ENCODE assay signal across 13 cellular contexts in genomic region chr5:96384353-96384752, GRCh38. TPM values are rescaled to one million over a fixed set of nuclear protein-coding genes. Genes with fewer than 3 reads are reported as not detected.
A peak's percentile ranks its signal among the peaks of the same experiment; 100 is the strongest.
DNase-seq lines count a peak whose midpoint lies in the region; ATAC-seq and TF ChIP-seq lines count a peak whose summit lies in the region.
"Had no signal": no experiment of that assay in that cellular context is flagged by ENCODE, and none has a peak within 500 bp of the region (broad histone marks: within the 10 kb centered on the region; RNA-seq: fewer than 3 reads in every experiment).

No MANE protein-coding gene starts in this region.

- peaks cover 6% of the 10 kb centered on the region for H3K36me3 Mint-ChIP-seq in Calu3 (ENCODE audit: insufficient read depth, unreplicated experiment)

- H3K27me3 ChIP-seq in Panc1 (ENCODE audit: control insufficient read depth, insufficient read depth, low read length), result peaks cover 20% of the 10 kb centered on the region

- H3K27ac Mint-ChIP-seq in Calu3 (ENCODE audit: unreplicated experiment), result peak overlapping the region; percentile 35
- H3K27ac Mint-ChIP-seq: T-helper 1 cell treated with Interleukin-12 subunit alpha and Interleukin-12 subunit beta and Interleukin-4 antibody, amounts not matched to agents 30 μg/mL and 1 μg/mL, for 36 hours had no signal

- no peaks in the 10 kb centered on the region for H3K27me3 Mint-ChIP-seq in Calu3 (ENCODE audit: unreplicated experiment)

- BruUV-seq in Calu3 (replicated peaks; lab: Mats Ljungman, UMichigan) (no TSS peak), Panc1 (replicated peaks; lab: Mats Ljungman, UMichigan) (no TSS peak)

- intact Hi-C loops in Calu3 (cut with micrococcal nuclease; ENCODE audit: unreplicated experiment), result no loop called here
- intact Hi-C loops in Panc1 (cut with micrococcal nuclease; ENCODE audit: unreplicated experiment), result no loop called here

- in situ Hi-C loops in Panc1 (cut with HindIII; ENCODE audit: low pct_unique_long_range_greater_than_20kb, low sequenced_read_pairs), result no loop called here

- no peak overlapping the region for H3K4me3 Mint-ChIP-seq in Calu3 (ENCODE audit: low read depth, unreplicated experiment)
- H3K4me3 Mint-ChIP-seq: neural crest cell; T-helper 1 cell treated with Interleukin-12 subunit alpha and Interleukin-12 subunit beta and Interleukin-4 antibody, amounts not matched to agents 30 μg/mL and 1 μg/mL, for 36 hours had no signal

- DNase-seq in Calu3 (peak; percentile 69), Panc1 (ENCODE audit: low read depth, low spot score) (peak; percentile 86), epithelial cell of proximal tubule (ENCODE audit: low read depth) (peak; percentile 92), non-pigmented ciliary epithelial cell (ENCODE audit: low read depth) (peak; percentile 15)
- DNase-seq: activated effector memory CD4-positive, alpha-beta T cell treated with anti-CD3 and anti-CD28 coated beads, Interleukin-2, amount 50 U/mL, for 16 hours; DMS153; NCI-H1417 treated with DMSO at 0.1 percent for 48 hours had no signal

- no peaks in the 10 kb centered on the region for H3K36me3 ChIP-seq in Panc1 (ENCODE audit: control insufficient read depth, insufficient read depth, low read length)

- no peak overlapping the region for H3K27ac ChIP-seq in Panc1 (ENCODE audit: low read length)

- H3K4me1 ChIP-seq in Panc1 (ENCODE audit: control insufficient read depth, insufficient read depth, low read length), result no peaks in the 10 kb centered on the region

- peak; percentile 80; the same call in 1 of the 2 replicates for ATAC-seq in Panc1
- ATAC-seq in GM21737 (IDR thresholded peaks at IDR 0.05; ENCODE audit: unreplicated experiment), result no peak
- ATAC-seq in HG02884 (IDR thresholded peaks at IDR 0.05; ENCODE audit: unreplicated experiment), result no peak
- ATAC-seq in GM21619 (IDR thresholded peaks at IDR 0.05; ENCODE audit: unreplicated experiment), result no peak
- ATAC-seq in HG02610 (IDR thresholded peaks at IDR 0.05; ENCODE audit: unreplicated experiment), result no peak

- CTCF ChIA-PET in Calu3 (lab: Charles Lee) (interaction anchor here (0.7 kb wide), 1 partner anchor 9 kb away, joined by 4 read pairs; no protein-coding TSS in a partner anchor), Panc1 (lab: Charles Lee) (no interaction called here)

- no peak for TF ChIP-seq CTCF in Calu3 (IDR thresholded peaks at IDR 0.05; ENCODE audit: unreplicated experiment)
- no peak for TF ChIP-seq CTCF in Panc1 (IDR thresholded peaks at IDR 0.05)
- no peak for TF ChIP-seq CTCF in epithelial cell of proximal tubule (conservative IDR thresholded peaks at IDR 0.05; ENCODE audit: low read depth, low read length)

- H3K4me3 ChIP-seq in Panc1 (ENCODE audit: low read depth in 2 of 2, low read length in 2 of 2) (no peak overlapping the region), epithelial cell of proximal tubule (ENCODE audit: low read depth, low read length) (no peak overlapping the region)

- no peaks in the 10 kb centered on the region for H3K9me3 Mint-ChIP-seq in Calu3 (ENCODE audit: low read depth, unreplicated experiment)
- H3K9me3 Mint-ChIP-seq: neural crest cell; T-helper 1 cell treated with Interleukin-12 subunit alpha and Interleukin-12 subunit beta and Interleukin-4 antibody, amounts not matched to agents 30 μg/mL and 1 μg/mL, for 36 hours had no signal

- H3K9me3 ChIP-seq in Panc1 (ENCODE audit: control insufficient read depth, insufficient read depth, low read depth, low read length), result no peaks in the 10 kb centered on the region

- H3K4me1 Mint-ChIP-seq in Calu3 (ENCODE audit: low read depth, unreplicated experiment), result peaks cover 10% of the 10 kb centered on the region
- H3K4me1 Mint-ChIP-seq: neural crest cell had no signal

- POLR2A ChIA-PET in Panc1 (lab: Charles Lee), result no interaction called here

RNA-seq across cellular contexts. Expression of gene PCSK1, which starts 48.7 kb away (rescaled TPM):
- total RNA-seq in Calu3 (2022), result not detected in 2 replicates
- total RNA-seq in Panc1 (2021; ENCODE audit: unreplicated experiment), result not detected
- not detected for polyA plus RNA-seq in Panc1 (2012; ENCODE audit: insufficient read length)
- total RNA-seq in epithelial cell of proximal tubule, result not detected in 2 replicates

Comparison
In these comparisons a context has a peak if more than half of its experiments do, and no peak if none do; other contexts are left out.
1. DNase-seq: peak in every context shown above with its lines; median percentile 92 in epithelial cell of proximal tubule; 86 in Panc1; 69 in Calu3; 15 in non-pigmented ciliary epithelial cell.